Comparison of ENCODE assay signal across 17 cellular contexts in the genomic region with DNA sequence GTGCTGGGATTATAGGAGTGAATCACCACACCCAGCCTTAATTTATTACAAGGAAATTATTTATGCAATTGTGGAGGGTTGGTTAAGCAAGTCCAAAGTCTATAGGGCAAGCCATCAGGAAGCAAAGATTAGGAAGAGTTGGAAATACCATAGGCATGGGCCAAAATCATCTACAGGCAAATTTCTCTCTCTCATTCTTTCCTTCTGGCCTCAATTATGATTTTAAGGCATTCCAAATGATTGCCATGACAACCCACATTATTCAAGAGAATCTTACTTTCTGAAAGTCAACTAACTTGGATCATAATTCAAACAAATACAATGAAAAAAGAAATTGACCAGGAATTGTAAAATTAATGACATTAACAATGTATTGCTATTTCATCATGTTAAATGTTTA.
"Had no signal": no experiment of that assay in that cellular context is flagged by ENCODE, and none has a peak within 500 bp of the region (broad histone marks: within the 10 kb centered on the region; RNA-seq: fewer than 3 reads in every experiment).

No MANE protein-coding gene starts in this region.

- H3K4me3 Mint-ChIP-seq: naive thymus-derived CD8-positive, alpha-beta T cell had no signal

- DNase-seq: dermis blood vessel endothelial cell; foreskin melanocyte; heart left ventricle; hippocampal formation; mucosa of descending colon; naive thymus-derived CD8-positive, alpha-beta T cell; ovary; sigmoid colon; stimulated activated CD4-positive, alpha-beta T cell treated with anti-CD3 and anti-CD28 coated beads, Interleukin-12 subunit alpha, Interleukin-12 subunit beta, amount 100 ng/mL, for 4 hours; stimulated activated naive CD4-positive, alpha-beta T cell treated with Interleukin-2 at 50 U/mL for 16 hours; trophoblast cell; uterus had no signal

- H3K27me3 ChIP-seq: heart left ventricle, neutrophil, ovary, right atrium auricular region, sigmoid colon, uterus had no signal

- H3K9me3 ChIP-seq: neutrophil, ovary, uterus had no signal

- H3K4me1 ChIP-seq: heart left ventricle, right atrium auricular region, sigmoid colon, uterus had no signal

- H3K36me3 ChIP-seq: heart left ventricle, neutrophil, ovary, right atrium auricular region, sigmoid colon, uterus had no signal

- H3K4me3 ChIP-seq: heart left ventricle, mucosa of descending colon, ovary, right atrium auricular region, sigmoid colon, skin epidermis, uterus had no signal

- H3K4me1 Mint-ChIP-seq: naive thymus-derived CD8-positive, alpha-beta T cell had no signal

- FAIRE-seq: colon, endothelial cell of umbilical vein had no signal

- H3K27ac Mint-ChIP-seq: naive thymus-derived CD8-positive, alpha-beta T cell had no signal

- H3K27ac ChIP-seq: heart left ventricle, neutrophil, ovary, right atrium auricular region, sigmoid colon, skin epidermis had no signal
